ENCODE assay signal across 14 cellular contexts in the genomic region with DNA sequence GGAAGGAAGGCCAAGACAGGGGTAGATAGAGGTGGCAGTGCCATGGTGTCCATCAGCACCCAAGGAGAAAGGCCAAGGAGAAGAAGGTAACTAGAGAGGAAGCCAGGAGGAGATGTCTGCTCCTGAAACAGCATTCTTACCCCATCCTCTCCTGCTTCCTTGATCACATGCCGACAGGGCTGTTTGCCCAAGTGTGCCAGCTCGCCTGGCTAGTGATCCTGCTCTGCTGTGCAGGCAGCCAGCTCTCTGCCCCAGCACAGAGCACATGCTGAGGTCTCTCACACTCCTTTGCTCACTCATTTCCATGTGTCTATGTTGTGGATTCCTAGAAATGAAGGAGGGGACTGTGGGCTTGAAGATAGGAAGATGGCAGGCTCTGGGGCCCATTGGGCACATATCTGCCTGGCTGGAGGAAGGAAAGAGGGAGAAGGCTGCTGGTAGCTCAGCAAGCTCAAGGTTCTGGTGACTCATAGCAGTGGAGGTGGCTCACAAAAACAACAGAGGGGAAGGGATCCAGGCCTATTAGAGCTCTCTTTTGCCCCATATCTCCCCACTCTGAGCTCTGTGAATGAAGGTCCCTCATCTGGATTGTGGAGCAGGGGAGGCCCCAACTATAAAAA. TPM values are rescaled to one million over a fixed set of nuclear protein-coding genes. Genes with fewer than 3 reads are reported as not detected.
A peak's percentile ranks its signal among the peaks of the same experiment; 100 is the strongest.
DNase-seq lines count a peak whose midpoint lies in the region; ATAC-seq and TF ChIP-seq lines count a peak whose summit lies in the region.
"Had no signal": no experiment of that assay in that cellular context is flagged by ENCODE, and none has a peak within 500 bp of the region (broad histone marks: within the 10 kb centered on the region; RNA-seq: fewer than 3 reads in every experiment).

No MANE protein-coding gene starts in this region.

- H3K27me3 ChIP-seq in testis: no peaks in the 10 kb centered on the region
- H3K27me3 ChIP-seq: cardiac muscle cell, right atrium auricular region, tibial nerve had no signal

- TF ChIP-seq CTCF in HFFc6 (IDR thresholded peaks at IDR 0.05) (no peak), testis (IDR thresholded peaks at IDR 0.05) (no peak)

- no peak overlapping the region for H3K4me3 Mint-ChIP-seq in HFFc6
- H3K4me3 Mint-ChIP-seq in stimulated activated effector memory CD8-positive, alpha-beta T cell treated with anti-CD3 and anti-CD28 coated beads, Interleukin-12 subunit alpha, Interleukin-12 subunit beta, amount 100 ng/mL, for 72 hours: no peak overlapping the region
- H3K4me3 Mint-ChIP-seq: activated T-helper 1 cell treated with anti-CD3 and anti-CD28 coated beads, Interleukin-12 subunit alpha, Interleukin-12 subunit beta, Interleukin-2, Interleukin-4 antibody, amounts not matched to agents 30 ng/mL and 10 ng/mL and 1 ng/mL, durations not matched to agents 14 hours and 24 hours and 36 hours had no signal

- H3K4me1 ChIP-seq in testis: no peaks in the 10 kb centered on the region

- intact Hi-C loops in testis (cut with DNase I; ENCODE audit: low total_unique reads): no loop called here

- TF ChIP-seq POLR2A in testis (IDR thresholded peaks at IDR 0.05): no peak

- DNase-seq in HFFc6 (peak; percentile 58), T1000 (lab: John Stamatoyannopoulos, UW) (peak; percentile 5), epithelial cell of prostate (ENCODE audit: low read depth, low spot score) (no peak), substantia nigra (lab: John Stamatoyannopoulos, UW) (no peak), testis (no peak), OCI-M2 (lab: John Stamatoyannopoulos, UW; ENCODE audit: unreplicated experiment) (no peak)
- no peak for DNase-seq in stimulated activated effector memory CD8-positive, alpha-beta T cell treated with anti-CD3 and anti-CD28 coated beads, Interleukin-12 subunit alpha, Interleukin-12 subunit beta, amount 100 ng/mL, for 72 hours (ENCODE audit: low spot score in 2 of 2)
- DNase-seq: NCI-H1436 treated with DMSO at 0.1 percent for 48 hours had no signal

- H3K9me3 Mint-ChIP-seq in HFFc6: no peaks in the 10 kb centered on the region
- H3K9me3 Mint-ChIP-seq in stimulated activated effector memory CD8-positive, alpha-beta T cell treated with anti-CD3 and anti-CD28 coated beads, Interleukin-12 subunit alpha, Interleukin-12 subunit beta, amount 100 ng/mL, for 72 hours: no peaks in the 10 kb centered on the region
- H3K9me3 Mint-ChIP-seq: activated T-helper 1 cell treated with anti-CD3 and anti-CD28 coated beads, Interleukin-12 subunit alpha, Interleukin-12 subunit beta, Interleukin-2, Interleukin-4 antibody, amounts not matched to agents 30 ng/mL and 10 ng/mL and 1 ng/mL, durations not matched to agents 14 hours and 24 hours and 36 hours had no signal

- H3K4me1 Mint-ChIP-seq in HFFc6 (ENCODE audit: low read depth): peaks cover 28% of the 10 kb centered on the region
- H3K4me1 Mint-ChIP-seq in stimulated activated effector memory CD8-positive, alpha-beta T cell treated with anti-CD3 and anti-CD28 coated beads, Interleukin-12 subunit alpha, Interleukin-12 subunit beta, amount 100 ng/mL, for 72 hours: peaks cover 5% of the 10 kb centered on the region

- WGBS in testis, 2 donors: 43 to 65% methylated on average over 2 of the region's 2 CpGs

- H3K9me3 ChIP-seq in testis: no peaks in the 10 kb centered on the region
- H3K9me3 ChIP-seq: right atrium auricular region, tibial nerve had no signal

- no peaks in the 10 kb centered on the region; the same call in 1 of the 2 replicates for H3K27me3 Mint-ChIP-seq in HFFc6 (ENCODE audit: insufficient read depth)

- peaks cover 23% of the 10 kb centered on the region; the same call in 1 of the 2 replicates for H3K36me3 Mint-ChIP-seq in HFFc6 (ENCODE audit: low read depth)
- peaks cover 50% of the 10 kb centered on the region for H3K36me3 Mint-ChIP-seq in stimulated activated effector memory CD8-positive, alpha-beta T cell treated with anti-CD3 and anti-CD28 coated beads, Interleukin-12 subunit alpha, Interleukin-12 subunit beta, amount 100 ng/mL, for 72 hours

- peak overlapping the region; percentile 30 for H3K27ac ChIP-seq in epithelial cell of prostate
- H3K27ac ChIP-seq in substantia nigra (ENCODE audit: low read depth, low read length, poor library complexity, severe bottlenecking): no peak overlapping the region
- no peak overlapping the region for H3K27ac ChIP-seq in testis
- H3K27ac ChIP-seq: cardiac muscle cell, right atrium auricular region, SK-N-MC, tibial nerve had no signal

- H3K36me3 ChIP-seq in testis (ENCODE audit: low read depth, missing control alignments): no peaks in the 10 kb centered on the region

- peak overlapping the region; percentile 14; the same call in 1 of the 2 replicates for H3K27ac Mint-ChIP-seq in HFFc6
- peak overlapping the region; percentile 18 for H3K27ac Mint-ChIP-seq in stimulated activated effector memory CD8-positive, alpha-beta T cell treated with anti-CD3 and anti-CD28 coated beads, Interleukin-12 subunit alpha, Interleukin-12 subunit beta, amount 100 ng/mL, for 72 hours
- H3K27ac Mint-ChIP-seq: activated T-helper 1 cell treated with anti-CD3 and anti-CD28 coated beads, Interleukin-12 subunit alpha, Interleukin-12 subunit beta, Interleukin-2, Interleukin-4 antibody, amounts not matched to agents 30 ng/mL and 10 ng/mL and 1 ng/mL, durations not matched to agents 14 hours and 24 hours and 36 hours had no signal

- H3K4me3 ChIP-seq in testis: no peak overlapping the region
- H3K4me3 ChIP-seq: cardiac muscle cell, right atrium auricular region, SK-N-MC, tibial nerve had no signal

- ATAC-seq in stimulated activated effector memory CD8-positive, alpha-beta T cell treated with anti-CD3 and anti-CD28 coated beads, Interleukin-12 subunit alpha, Interleukin-12 subunit beta, amount 100 ng/mL, for 72 hours: no peak

RNA-seq across cellular contexts. Expression of a gene that starts 54.3 kb away (rescaled TPM):
- not detected for total RNA-seq in HFFc6 (2021; fragmentation: NEBNext Ultra II Directional; extraction: Animal tissue kit (Norgen Biotek cat#: 25700))
- total RNA-seq in testis: under 1 TPM in 1 of 2 donors, not detected in 1; 0.19 TPM
- polyA plus RNA-seq in testis (ENCODE audit: insufficient read depth, low read depth, low replicate concordance): not detected
- total RNA-seq: activated T-helper 1 cell treated with anti-CD3 and anti-CD28 coated beads, Interleukin-12 subunit alpha, Interleukin-12 subunit beta, Interleukin-2, Interleukin-4 antibody, amounts not matched to agents 30 ng/mL and 10 ng/mL and 1 ng/mL, durations not matched to agents 14 hours and 24 hours and 36 hours; cardiac muscle cell; H1; right atrium auricular region; tibial nerve had no signal
- polyA plus RNA-seq: cardiac muscle cell, H1 had no signal

Comparison
In these comparisons a context has a peak if more than half of its experiments do, and no peak if none do; other contexts are left out.
1. DNase-seq: peak in HFFc6 (single experiment) and T1000 (single experiment); none in epithelial cell of prostate (single experiment), stimulated activated effector memory CD8-positive, alpha-beta T cell treated with anti-CD3 and anti-CD28 coated beads, Interleukin-12 subunit alpha, Interleukin-12 subunit beta, amount 100 ng/mL, for 72 hours (0 of 2), substantia nigra (0 of 49), testis (single experiment) and OCI-M2 (single experiment).